In genomic region chr2:135099802-135100483, GRCh38 we compare ENCODE assay signal across 1 cellular context.
TF ChIP-seq lines count a peak whose summit lies in the region.

No MANE protein-coding gene starts in this region.

TF ChIP-seq in HepG2, 621 proteins besides CTCF, POLR2A, EP300 and RAD21:
- TF ChIP-seq, protein P1, sequence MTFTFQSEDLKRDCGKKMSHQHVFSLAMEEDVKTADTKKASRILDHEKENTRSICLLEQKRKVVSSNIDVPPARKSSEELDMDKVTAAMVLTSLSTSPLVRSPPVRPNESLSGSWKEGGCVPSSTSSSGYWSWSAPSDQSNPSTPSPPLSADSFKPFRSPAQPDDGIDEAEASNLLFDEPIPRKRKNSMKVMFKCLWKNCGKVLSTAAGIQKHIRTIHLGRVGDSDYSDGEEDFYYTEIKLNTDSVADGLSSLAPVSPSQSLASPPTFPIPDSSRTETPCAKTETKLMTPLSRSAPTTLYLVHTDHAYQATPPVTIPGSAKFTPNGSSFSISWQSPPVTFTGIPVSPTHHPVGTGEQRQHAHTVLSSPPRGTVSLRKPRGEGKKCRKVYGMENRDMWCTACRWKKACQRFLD (CRISPR knock-in tag; IDR thresholded peaks at IDR 0.05; ENCODE audit: borderline replicate concordance) = no peak
- TF ChIP-seq REST (IDR thresholded peaks at IDR 0.05; ENCODE audit: borderline replicate concordance in 1 of 2, low read depth in 1 of 2, low read length in 2 of 2) (no peak), ZBTB44 (CRISPR knock-in tag; IDR thresholded peaks at IDR 0.05) (no peak), MAF1 (CRISPR knock-in tag; IDR thresholded peaks at IDR 0.05; ENCODE audit: borderline replicate concordance) (no peak), HNRNPK (IDR thresholded peaks at IDR 0.05; ENCODE audit: low read depth, low read length, poor library complexity, severe bottlenecking) (no peak), REXO4 (CRISPR knock-in tag; IDR thresholded peaks at IDR 0.05; ENCODE audit: borderline replicate concordance) (no peak), TOE1 (CRISPR knock-in tag; IDR thresholded peaks at IDR 0.05) (no peak), NR2F2 (IDR thresholded peaks at IDR 0.05; ENCODE audit: borderline replicate concordance, low read depth) (no peak), SAP130 (CRISPR knock-in tag; IDR thresholded peaks at IDR 0.05; ENCODE audit: low read depth) (no peak), KAT8 (CRISPR knock-in tag; IDR thresholded peaks at IDR 0.05) (no peak), GPN1 (CRISPR knock-in tag; IDR thresholded peaks at IDR 0.05; ENCODE audit: borderline replicate concordance) (no peak), CCDC6 (CRISPR knock-in tag; IDR thresholded peaks at IDR 0.05) (no peak), ZBTB42 (CRISPR knock-in tag; IDR thresholded peaks at IDR 0.05) (no peak), NPAS2 (CRISPR knock-in tag; IDR thresholded peaks at IDR 0.05; ENCODE audit: borderline replicate concordance) (no peak)
